ENCODE assay signal across 8 cellular contexts in the genomic region with DNA sequence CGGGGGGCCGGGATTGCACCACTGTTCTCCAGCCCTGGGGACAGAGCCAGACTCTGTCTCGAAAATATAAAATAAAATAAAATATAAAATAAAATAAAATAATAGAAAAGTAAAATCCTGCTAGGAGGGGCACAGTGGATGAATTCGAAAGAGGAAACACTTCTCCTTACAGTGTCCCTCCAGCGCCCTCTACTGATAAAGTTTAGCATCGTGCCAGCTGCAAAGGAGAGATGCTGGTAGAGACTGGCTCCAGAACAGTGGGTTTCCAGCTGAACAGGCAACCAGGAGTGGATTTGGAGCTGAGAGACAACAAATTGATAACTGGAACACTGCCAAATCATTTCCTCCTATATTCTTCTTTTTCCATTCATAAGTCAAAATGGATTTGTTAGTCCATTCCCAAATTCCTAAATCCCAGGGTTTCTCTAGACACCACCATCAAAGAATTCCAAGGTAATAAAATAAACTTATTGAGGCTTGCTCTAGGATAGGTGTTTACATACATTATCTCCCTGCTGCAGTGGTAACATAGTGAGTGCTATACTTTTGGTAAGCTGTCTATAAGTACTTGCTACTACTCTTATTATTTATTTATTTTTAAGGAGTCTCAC. TPM values are rescaled to one million over a fixed set of nuclear protein-coding genes. Genes with fewer than 3 reads are reported as not detected.
DNase-seq lines count a peak whose midpoint lies in the region; ATAC-seq and TF ChIP-seq lines count a peak whose summit lies in the region.

No MANE protein-coding gene starts in this region.

- no peak for TF ChIP-seq EP300 in esophagus muscularis mucosa (IDR thresholded peaks at IDR 0.05)
- no peak for TF ChIP-seq EP300 in neural cell (conservative IDR thresholded peaks at IDR 0.05; ENCODE audit: poor library complexity, severe bottlenecking)
- TF ChIP-seq EP300 in stomach (IDR thresholded peaks at IDR 0.05): no peak

- TF ChIP-seq POLR2A in IMR-90 (IDR thresholded peaks at IDR 0.05; ENCODE audit: low read depth, low read length) (no peak), esophagus muscularis mucosa (IDR thresholded peaks at IDR 0.05; ENCODE audit: low read depth) (no peak), stomach (IDR thresholded peaks at IDR 0.05) (no peak)

- no peaks in the 10 kb centered on the region for H3K9me3 Mint-ChIP-seq in CD4-positive, CD25-positive, alpha-beta regulatory T cell

- no peak overlapping the region for H3K9ac ChIP-seq in IMR-90 (ENCODE audit: low read depth, low read length)
- no peak overlapping the region for H3K9ac ChIP-seq in neural cell (ENCODE audit: low read length)

- no peak overlapping the region for H2AK5ac ChIP-seq in IMR-90 (ENCODE audit: low read depth, low read length)

- H3K18ac ChIP-seq in IMR-90 (ENCODE audit: low read depth, low read length): no peak overlapping the region

- H2AK9ac ChIP-seq in IMR-90 (replicated peaks; ENCODE audit: low read depth, low read length, poor library complexity): no peak overlapping the region

- no peak overlapping the region for H3K4me3 ChIP-seq in CD4-positive, CD25-positive, alpha-beta regulatory T cell (ENCODE audit: low read depth, low read length)
- no peak overlapping the region for H3K4me3 ChIP-seq in IMR-90 (ENCODE audit: insufficient read depth, low read depth, low read length)
- H3K4me3 ChIP-seq in OCI-LY7 (ENCODE audit: low read depth, low read length, poor library complexity, severe bottlenecking): no peak overlapping the region
- peak overlapping the region in 2 of 4 donors; percentile 19 to 25 for H3K4me3 ChIP-seq in esophagus muscularis mucosa
- no peak overlapping the region for H3K4me3 ChIP-seq in neural cell (ENCODE audit: low read length)
- H3K4me3 ChIP-seq in stomach: no peak overlapping the region

- no peak overlapping the region for H4K5ac ChIP-seq in IMR-90 (ENCODE audit: low read depth, low read length)

- no TSS peak for BruUV-seq in IMR-90 (replicated peaks; lab: Mats Ljungman, UMichigan)
- BruUV-seq in OCI-LY7 (replicated peaks; lab: Mats Ljungman, UMichigan): no TSS peak

- H3K27ac Mint-ChIP-seq in CD4-positive, CD25-positive, alpha-beta regulatory T cell: no peak overlapping the region

- H3K4me1 Mint-ChIP-seq in CD4-positive, CD25-positive, alpha-beta regulatory T cell: peaks cover 0 to 4% (median 0%) of the 10 kb centered on the region in 4 donors

- H3K23ac ChIP-seq in IMR-90 (ENCODE audit: low read depth, low read length): no peak overlapping the region

- peak; percentile 88 for TF ChIP-seq CTCF in IMR-90 (conservative IDR thresholded peaks at IDR 0.05; ENCODE audit: low read depth, low read length)
- peak; percentile 80 for TF ChIP-seq CTCF in OCI-LY7 (conservative IDR thresholded peaks at IDR 0.05; ENCODE audit: low read length)
- peak in 2 of 3 experiments; percentile 81 to 87 for TF ChIP-seq CTCF in esophagus muscularis mucosa (IDR thresholded peaks at IDR 0.05)
- TF ChIP-seq CTCF in neural cell (IDR thresholded peaks at IDR 0.05; ENCODE audit: poor library complexity, severe bottlenecking): peak; percentile 67
- peak in 5 of 7 experiments; percentile 17 to 84 (median 74) for TF ChIP-seq CTCF in stomach (IDR thresholded peaks at IDR 0.05)

- no peaks in the 10 kb centered on the region for H3K79me1 ChIP-seq in IMR-90 (ENCODE audit: low read depth in 1 of 2, low read length in 2 of 2)

- H4K8ac ChIP-seq in IMR-90 (ENCODE audit: low read depth in 2 of 2, low read length in 2 of 2): no peak overlapping the region

- no peak overlapping the region for H2BK120ac ChIP-seq in IMR-90 (ENCODE audit: low read depth, low read length)

- H3K27me3 ChIP-seq in CD4-positive, CD25-positive, alpha-beta regulatory T cell (ENCODE audit: control insufficient read depth, insufficient read depth, low read length): peaks cover 26% of the 10 kb centered on the region
- H3K27me3 ChIP-seq in IMR-90 (ENCODE audit: control insufficient read depth, insufficient read depth, low read length) (no peaks in the 10 kb centered on the region), esophagus muscularis mucosa (no peaks in the 10 kb centered on the region), neural cell (ENCODE audit: insufficient read depth, low read depth, low read length) (no peaks in the 10 kb centered on the region), stomach (peaks cover 0 to 7% (median 0%) of the 10 kb centered on the region in 3 donors)

- H3K9me1 ChIP-seq in IMR-90 (ENCODE audit: insufficient read depth, low read length): no peaks in the 10 kb centered on the region

- WGBS in IMR-90 (ENCODE audit: extremely low coverage in 2 of 2, insufficient read length in 1 of 2), 2 experiments: no CpG with 5 or more reads among the region's 6 CpGs
- 23% methylated on average over 6 of the region's 6 CpGs for WGBS in esophagus muscularis mucosa
- 23 to 28% (median 27%) methylated on average over 6 of the region's 6 CpGs for WGBS in stomach, 5 donors

- intact Hi-C loops in IMR-90 (cut with micrococcal nuclease): no loop called here
- intact Hi-C loops in OCI-LY7 (cut with micrococcal nuclease; ENCODE audit: unreplicated experiment): no loop called here
- intact Hi-C loops in esophagus muscularis mucosa (cut with DNase I): no loop called here
- intact Hi-C loops in stomach (cut with DNase I; ENCODE audit: low total_unique reads): loop anchor here (5.0 to 10.0 kb wide), 2 partner anchors 143 to 171 kb away; no protein-coding TSS in a partner anchor

- H2BK20ac ChIP-seq in IMR-90 (ENCODE audit: low read depth, low read length): no peak overlapping the region

- H3K9me2 ChIP-seq in OCI-LY7 (ENCODE audit: insufficient read depth, low read length): no peaks in the 10 kb centered on the region
- no peaks in the 10 kb centered on the region for H3K9me2 ChIP-seq in neural cell (ENCODE audit: insufficient read depth, low read length)

- H3K4me2 ChIP-seq in IMR-90 (ENCODE audit: low read depth, low read length) (no peak overlapping the region), OCI-LY7 (ENCODE audit: low read length) (no peak overlapping the region), neural cell (ENCODE audit: low read length) (no peak overlapping the region)

- no peak overlapping the region for H2AFZ ChIP-seq in IMR-90 (replicated peaks; ENCODE audit: low read length, poor library complexity)
- no peak overlapping the region for H2AFZ ChIP-seq in OCI-LY7 (ENCODE audit: low read length)
- no peak overlapping the region for H2AFZ ChIP-seq in neural cell (ENCODE audit: low read depth, low read length)

- POLR2A ChIA-PET in IMR-90 (lab: Charles Lee; ENCODE audit: unreplicated experiment) (no interaction called here), OCI-LY7 (lab: Charles Lee) (interaction anchor here (0.6 to 1.5 kb wide), 2 partner anchors 175 to 1028 kb away, joined by 3 to 5 read pairs; no protein-coding TSS in a partner anchor)

- peak; percentile 49 to 57 for ATAC-seq in CD4-positive, CD25-positive, alpha-beta regulatory T cell (ENCODE audit: low read depth in 2 of 2)
- ATAC-seq in GM19467 (IDR thresholded peaks at IDR 0.05; ENCODE audit: unreplicated experiment): peak; percentile 45
- peak; percentile 83 for ATAC-seq in IMR-90 (ENCODE audit: low read depth)

- H4K20me1 ChIP-seq in IMR-90 (ENCODE audit: insufficient read depth, low read length) (no peaks in the 10 kb centered on the region), OCI-LY7 (ENCODE audit: insufficient read depth, low read length) (no peaks in the 10 kb centered on the region), neural cell (ENCODE audit: insufficient read depth) (no peaks in the 10 kb centered on the region)

- H2BK15ac ChIP-seq in IMR-90 (ENCODE audit: low read depth, low read length): no peak overlapping the region

- CTCF ChIA-PET in IMR-90 (lab: Yijun Ruan, JAX): interaction anchor here (0.7 to 6.3 kb wide), 10 partner anchors 11 to 353 kb away, joined by 3 to 88 read pairs (median 4); no protein-coding TSS in a partner anchor
- CTCF ChIA-PET in OCI-LY7 (lab: Charles Lee; ENCODE audit: unreplicated experiment): interaction anchor here (0.7 to 1.1 kb wide), 3 partner anchors 115 to 176 kb away, joined by 3 to 5 read pairs (median 3); no protein-coding TSS in a partner anchor

- H3K4me1 ChIP-seq in CD4-positive, CD25-positive, alpha-beta regulatory T cell (ENCODE audit: control insufficient read depth, insufficient read depth, low read length, poor library complexity, severe bottlenecking): no peaks in the 10 kb centered on the region
- peaks cover 6% of the 10 kb centered on the region; the same call in 1 of the 2 replicates for H3K4me1 ChIP-seq in IMR-90 (ENCODE audit: control insufficient read depth, insufficient read depth, low read length)
- H3K4me1 ChIP-seq in OCI-LY7 (ENCODE audit: insufficient read depth, low read length, poor library complexity, severe bottlenecking): no peaks in the 10 kb centered on the region
- H3K4me1 ChIP-seq in esophagus muscularis mucosa: peaks cover 0 to 24% (median 14%) of the 10 kb centered on the region in 4 donors
- H3K4me1 ChIP-seq in stomach: peaks cover 0 to 11% (median 0%) of the 10 kb centered on the region in 4 donors

- peak; percentile 36 to 78 (median 53) for DNase-seq in CD4-positive, CD25-positive, alpha-beta regulatory T cell
- DNase-seq in IMR-90: peak; percentile 81
- DNase-seq in OCI-LY7 (ENCODE audit: low spot score): peak; percentile 82
- DNase-seq in activated T-cell treated with anti-CD3 and anti-CD28 coated beads for 1 hour (ENCODE audit: low read depth): peak; percentile 57
- no peak for DNase-seq in esophagus muscularis mucosa (ENCODE audit: extremely low spot score)
- peak; percentile 86 for DNase-seq in stomach

- no peak overlapping the region for H3K14ac ChIP-seq in IMR-90 (replicated peaks; ENCODE audit: low read depth, low read length)

- in situ Hi-C loops in IMR-90 (cut with MboI; ENCODE audit: low sequenced_read_pairs): loop anchor here (5.0 to 25.0 kb wide), 3 partner anchors 176 to 959 kb away; no protein-coding TSS in a partner anchor

- H2BK5ac ChIP-seq in IMR-90 (ENCODE audit: low read depth, low read length, poor library complexity, severe bottlenecking): no peak overlapping the region

- H3K36me3 Mint-ChIP-seq in CD4-positive, CD25-positive, alpha-beta regulatory T cell: no peaks in the 10 kb centered on the region

- TF ChIP-seq RAD21 in IMR-90 (IDR thresholded peaks at IDR 0.05; ENCODE audit: low read length) (peak; percentile 87), neural cell (conservative IDR thresholded peaks at IDR 0.05) (peak; percentile 66)

- H3K4me3 Mint-ChIP-seq in CD4-positive, CD25-positive, alpha-beta regulatory T cell: no peak overlapping the region

- H4K91ac ChIP-seq in IMR-90 (ENCODE audit: insufficient read depth, low read depth, low read length): no peak overlapping the region

- H3K27me3 Mint-ChIP-seq in CD4-positive, CD25-positive, alpha-beta regulatory T cell: peaks cover 24% of the 10 kb centered on the region

- no peaks in the 10 kb centered on the region for H3F3A ChIP-seq in neural cell (ENCODE audit: insufficient read depth, low read length, poor library complexity, severe bottlenecking)

- H3K79me2 ChIP-seq in OCI-LY7 (ENCODE audit: insufficient read depth, low read depth, low read length): no peaks in the 10 kb centered on the region
- H3K79me2 ChIP-seq in neural cell (replicated peaks; ENCODE audit: insufficient read depth, low read length): no peaks in the 10 kb centered on the region

- no peaks in the 10 kb centered on the region for H3K36me3 ChIP-seq in CD4-positive, CD25-positive, alpha-beta regulatory T cell (ENCODE audit: control insufficient read depth, insufficient read depth, low read length)
- H3K36me3 ChIP-seq in IMR-90 (ENCODE audit: control insufficient read depth, insufficient read depth, low read length) (no peaks in the 10 kb centered on the region), OCI-LY7 (ENCODE audit: insufficient read depth, low read length) (no peaks in the 10 kb centered on the region), esophagus muscularis mucosa (no peaks in the 10 kb centered on the region), neural cell (ENCODE audit: insufficient read depth, low read length) (no peaks in the 10 kb centered on the region), stomach (no peaks in the 10 kb centered on the region)

- dilution Hi-C loops in IMR-90 (cut with HindIII; ENCODE audit: low sequenced_read_pairs, unreplicated experiment): no loop called here

- H3K27ac ChIP-seq in CD4-positive, CD25-positive, alpha-beta regulatory T cell (ENCODE audit: insufficient read depth, low read length, poor library complexity, severe bottlenecking): no peak overlapping the region
- H3K27ac ChIP-seq in IMR-90 (ENCODE audit: insufficient read depth, low read length) (no peak overlapping the region), OCI-LY7 (ENCODE audit: low read depth, low read length, poor library complexity, severe bottlenecking) (no peak overlapping the region), esophagus muscularis mucosa (replicated peaks in 1 of 4) (no peak overlapping the region), neural cell (ENCODE audit: low read length) (no peak overlapping the region), stomach (no peak overlapping the region)

- no peak overlapping the region for H3K56ac ChIP-seq in IMR-90 (ENCODE audit: extremely low read depth, insufficient read depth, low read length)

- no peaks in the 10 kb centered on the region for H3K9me3 ChIP-seq in CD4-positive, CD25-positive, alpha-beta regulatory T cell (ENCODE audit: control insufficient read depth in 2 of 2, low read length in 2 of 2)
- H3K9me3 ChIP-seq in IMR-90 (ENCODE audit: control insufficient read depth, insufficient read depth, low read length): no peaks in the 10 kb centered on the region
- no peaks in the 10 kb centered on the region for H3K9me3 ChIP-seq in OCI-LY7 (ENCODE audit: low read length)
- no peaks in the 10 kb centered on the region for H3K9me3 ChIP-seq in esophagus muscularis mucosa
- no peaks in the 10 kb centered on the region for H3K9me3 ChIP-seq in neural cell (ENCODE audit: low read length)
- no peaks in the 10 kb centered on the region for H3K9me3 ChIP-seq in stomach

- no peak overlapping the region for H3K4ac ChIP-seq in IMR-90 (ENCODE audit: low read depth, low read length)

RNA-seq across cellular contexts. Expression of gene TBPL1, which starts 31.7 kb away (rescaled TPM):
- total RNA-seq in CD4-positive, CD25-positive, alpha-beta regulatory T cell: 32.2 TPM
- 10 to 100 TPM; 55.1 to 73.6 (median 59.1) TPM for polyA plus RNA-seq in CD4-positive, CD25-positive, alpha-beta regulatory T cell
- 25.6 and 38.3 TPM in 2 replicates for total RNA-seq in IMR-90 (2012; rRNA removed)
- polyA plus RNA-seq in IMR-90 (2012; rRNA removed): 32.5 and 34.0 TPM in 2 replicates
- 6.6 and 14.8 TPM in 2 replicates for polyA plus RNA-seq in IMR-90 (2012; cell fraction: cytosol; rRNA removed)
- polyA plus RNA-seq in IMR-90 (2012; cell fraction: nucleus; rRNA removed; ENCODE audit: low replicate concordance): 7.1 and 25.3 TPM in 2 replicates
- total RNA-seq in OCI-LY7 (2014; rRNA removed; shearing (Covaris generic)): 25.9 and 27.8 TPM in 2 replicates
- 47.7 and 50.0 TPM in 2 replicates for total RNA-seq in OCI-LY7 (2022)
- 10 to 100 TPM in 3 of 4 donors, 1 to 10 TPM in 1; 8.8 to 23.4 (median 17.8) TPM for total RNA-seq in esophagus muscularis mucosa
- 110 and 126 TPM in 2 replicates for polyA plus RNA-seq in neural cell
- 89.8 and 109 TPM in 2 replicates for polyA minus RNA-seq in neural cell
- total RNA-seq in stomach: 10 to 100 TPM in 2 of 5 donors, 1 to 10 TPM in 1, under 1 TPM in 2; 0.29 to 67.7 (median 6.5) TPM
- polyA plus RNA-seq in stomach: 10 to 100 TPM; 23.1 to 29.6 (median 26.1) TPM

RNA-seq across cellular contexts. Expression of gene TCF21, which starts 32.4 kb away (rescaled TPM):
- not detected for total RNA-seq in CD4-positive, CD25-positive, alpha-beta regulatory T cell
- not detected for polyA plus RNA-seq in CD4-positive, CD25-positive, alpha-beta regulatory T cell
- total RNA-seq in IMR-90 (2012; rRNA removed) (6.6 and 8.1 TPM in 2 replicates), OCI-LY7 (2022) (not detected in 2 replicates), esophagus muscularis mucosa (10 to 100 TPM; 22.2 to 44.5 (median 30.8) TPM), stomach (10 to 100 TPM; 10.6 to 26.6 (median 15.6) TPM)
- polyA plus RNA-seq in IMR-90 (2012; rRNA removed) (10.0 and 12.4 TPM in 2 replicates), neural cell (not detected in 2 replicates), stomach (10 to 100 TPM in 2 of 3 donors, 1 to 10 TPM in 1; 3.2 to 43.0 (median 31.8) TPM)
- polyA plus RNA-seq in IMR-90 (2012; cell fraction: cytosol; rRNA removed): 9.6 and 12.2 TPM in 2 replicates
- 10.7 and 12.0 TPM in 2 replicates for polyA plus RNA-seq in IMR-90 (2012; cell fraction: nucleus; rRNA removed; ENCODE audit: low replicate concordance)
- total RNA-seq in OCI-LY7 (2014; rRNA removed; shearing (Covaris generic)): not detected in 2 replicates
- not detected in 2 replicates for polyA minus RNA-seq in neural cell
